1 cellular context compared by ENCODE assay signal in genomic region chr16:81569361-81570034, GRCh38.
TF ChIP-seq lines count a peak whose summit lies in the region.

No MANE protein-coding gene starts in this region.

TF ChIP-seq in GM12878, 131 proteins besides CTCF, POLR2A, EP300 and RAD21:
- no peak for TF ChIP-seq E4F1 (IDR thresholded peaks at IDR 0.05; ENCODE audit: borderline replicate concordance, partially characterized antibody)
- TF ChIP-seq ZNF24 (IDR thresholded peaks at IDR 0.05): peak; percentile 85
